12 cellular contexts compared by ENCODE assay signal in the genomic region with DNA sequence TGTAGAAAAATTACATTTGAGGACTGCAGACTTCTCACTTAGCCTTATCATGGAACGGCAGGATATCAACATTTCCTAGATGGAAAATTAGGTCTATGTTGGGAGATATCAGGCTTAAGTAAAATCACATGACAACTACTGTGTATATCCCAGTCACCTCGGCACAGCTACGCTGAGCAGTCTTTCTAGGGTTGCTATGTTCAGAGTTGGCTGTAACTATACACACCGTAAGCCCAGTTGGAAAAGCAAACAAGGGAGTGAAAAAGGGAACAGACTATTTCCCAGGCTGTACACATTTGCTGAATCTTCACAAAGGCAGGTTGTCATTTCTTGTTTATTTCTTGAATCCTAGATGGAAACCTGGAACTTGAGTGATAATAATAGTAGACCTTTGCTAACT.
DNase-seq lines count a peak whose midpoint lies in the region; ATAC-seq, FAIRE-seq and TF ChIP-seq lines count a peak whose summit lies in the region.
"Had no signal": no experiment of that assay in that cellular context is flagged by ENCODE, and none has a peak within 500 bp of the region (broad histone marks: within the 10 kb centered on the region; RNA-seq: fewer than 3 reads in every experiment).

No MANE protein-coding gene starts in this region.

- H3K9me1 ChIP-seq in keratinocyte (ENCODE audit: control insufficient read depth, extremely low read depth, insufficient read depth, low read length): no peaks in the 10 kb centered on the region

- H3K9ac ChIP-seq in KMS-11: peak overlapping the region; percentile 10; the same call in 1 of the 2 replicates
- no peak overlapping the region for H3K9ac ChIP-seq in keratinocyte (ENCODE audit: control insufficient read depth, extremely low read depth, insufficient read depth, low read length)

- no peak for TF ChIP-seq CTCF in KMS-11 (conservative IDR thresholded peaks at IDR 0.05; ENCODE audit: low read depth, low read length)
- TF ChIP-seq CTCF in keratinocyte (optimal IDR thresholded peaks at IDR 0.05 in 1 of 3, IDR thresholded peaks at IDR 0.05 in 1 of 3, conservative IDR thresholded peaks at IDR 0.05 in 1 of 3; ENCODE audit: extremely low read depth in 1 of 3, insufficient read depth in 2 of 3, low read length in 3 of 3): no peak

- H3K4me3 ChIP-seq in KMS-11 (IDR thresholded peaks at IDR 0.05; ENCODE audit: insufficient read depth, low read depth, low read length) (no peak overlapping the region), keratinocyte (ENCODE audit: control insufficient read depth in 2 of 3, extremely low read depth in 1 of 3, insufficient read depth in 2 of 3, low read depth in 1 of 3, low read length in 3 of 3) (no peak overlapping the region)

- H3K4me3 Mint-ChIP-seq in T-helper 17 cell: no peak overlapping the region
- no peak overlapping the region for H3K4me3 Mint-ChIP-seq in stimulated activated naive B cell treated with anti-CD40 and anti-IgM and Interleukin-4, amounts not matched to agents 10 μg/mL and 1 μg/mL and 100 μg/mL, for 72 hours

- H3K4me1 Mint-ChIP-seq in T-helper 17 cell: no peaks in the 10 kb centered on the region
- H3K4me1 Mint-ChIP-seq in stimulated activated naive B cell treated with anti-CD40 and anti-IgM and Interleukin-4, amounts not matched to agents 10 μg/mL and 1 μg/mL and 100 μg/mL, for 72 hours: no peaks in the 10 kb centered on the region

- DNase-seq in AG08396 (ENCODE audit: low spot score) (peak; percentile 23), astrocyte of the hippocampus (ENCODE audit: low read depth, low spot score) (peak; percentile 39), keratinocyte (ENCODE audit: low read depth, low spot score) (no peak), T-helper 17 cell (no peak), anterior cingulate cortex (lab: John Stamatoyannopoulos, UW) (no peak)
- no peak for DNase-seq in stimulated activated naive B cell treated with anti-CD40 and anti-IgM and Interleukin-4, amounts not matched to agents 10 μg/mL and 1 μg/mL and 100 μg/mL, for 72 hours
- DNase-seq: activated T-cell treated with anti-CD3 and anti-CD28 coated beads, Interleukin-2, amount 50 U/mL, for 1 hour; hippocampal formation; KG1 had no signal

- peak overlapping the region; percentile 60; the same call in 1 of the 2 replicates for H3K27ac ChIP-seq in KMS-11
- peak overlapping the region; percentile 80 for H3K27ac ChIP-seq in keratinocyte (ENCODE audit: control insufficient read depth, insufficient read depth, low read length)
- H3K27ac ChIP-seq: C4-2B had no signal

- H2AFZ ChIP-seq in KMS-11 (ENCODE audit: low read depth) (no peak overlapping the region; the same call in 1 of the 2 replicates), keratinocyte (ENCODE audit: control insufficient read depth, low read length) (no peak overlapping the region)

- ATAC-seq in T-helper 17 cell (no peak), HG03280 (IDR thresholded peaks at IDR 0.05; ENCODE audit: unreplicated experiment) (no peak)
- no peak for ATAC-seq in stimulated activated naive B cell treated with anti-CD40 and anti-IgM and Interleukin-4, amounts not matched to agents 10 μg/mL and 1 μg/mL and 100 μg/mL, for 72 hours (replicated peaks)

- FAIRE-seq in keratinocyte (lab: Jason Lieb, UNC): no peak

- H3K4me2 ChIP-seq in KMS-11 (peak overlapping the region; percentile 71; the same call in 1 of the 2 replicates), keratinocyte (ENCODE audit: control insufficient read depth, extremely low read depth, insufficient read depth, low read depth, low read length) (peak overlapping the region; percentile 73)

- no peaks in the 10 kb centered on the region for H3K36me3 ChIP-seq in KMS-11 (ENCODE audit: insufficient read depth)
- no peaks in the 10 kb centered on the region for H3K36me3 ChIP-seq in keratinocyte (ENCODE audit: control insufficient read depth in 2 of 2, extremely low read depth in 1 of 2, insufficient read depth in 2 of 2, low read length in 2 of 2)

- H3K27me3 ChIP-seq in KMS-11 (ENCODE audit: insufficient read depth, low read depth) (no peaks in the 10 kb centered on the region), keratinocyte (ENCODE audit: control insufficient read depth, extremely low read depth, insufficient read depth, low read length) (no peaks in the 10 kb centered on the region)

- H3K9me3 Mint-ChIP-seq in stimulated activated naive B cell treated with anti-CD40 and anti-IgM and Interleukin-4, amounts not matched to agents 10 μg/mL and 1 μg/mL and 100 μg/mL, for 72 hours: peaks cover 0 to 3% of the 10 kb centered on the region in 2 donors

- H3K9me3 ChIP-seq in keratinocyte (ENCODE audit: control insufficient read depth, low read depth, low read length) (no peaks in the 10 kb centered on the region), T-helper 17 cell (ENCODE audit: control insufficient read depth, low read length, poor library complexity, severe bottlenecking) (no peaks in the 10 kb centered on the region)

- dilution Hi-C loops in keratinocyte (cut with MboI; ENCODE audit: extremely low pct_ligation_motif_present, low sequenced_read_pairs): no loop called here

- no peak overlapping the region for H3K27ac Mint-ChIP-seq in T-helper 17 cell
- H3K27ac Mint-ChIP-seq in stimulated activated naive B cell treated with anti-CD40 and anti-IgM and Interleukin-4, amounts not matched to agents 10 μg/mL and 1 μg/mL and 100 μg/mL, for 72 hours: no peak overlapping the region

- no peaks in the 10 kb centered on the region for H3K36me3 Mint-ChIP-seq in T-helper 17 cell (ENCODE audit: low read depth)
- no peaks in the 10 kb centered on the region for H3K36me3 Mint-ChIP-seq in stimulated activated naive B cell treated with anti-CD40 and anti-IgM and Interleukin-4, amounts not matched to agents 10 μg/mL and 1 μg/mL and 100 μg/mL, for 72 hours

- H4K20me1 ChIP-seq in KMS-11 (ENCODE audit: insufficient read depth): no peaks in the 10 kb centered on the region
- no peaks in the 10 kb centered on the region for H4K20me1 ChIP-seq in keratinocyte (ENCODE audit: control insufficient read depth, extremely low read depth, insufficient read depth, low read length)

- H3K4me1 ChIP-seq in KMS-11 (ENCODE audit: low read depth, poor library complexity, severe bottlenecking): peaks cover 44% of the 10 kb centered on the region
- peaks cover 73% of the 10 kb centered on the region for H3K4me1 ChIP-seq in keratinocyte (ENCODE audit: control insufficient read depth, extremely low read depth, insufficient read depth, low read length)

- H3K79me2 ChIP-seq in KMS-11 (ENCODE audit: insufficient read depth, low read depth): no peaks in the 10 kb centered on the region
- H3K79me2 ChIP-seq in keratinocyte (ENCODE audit: control insufficient read depth, insufficient read depth, low read length): no peaks in the 10 kb centered on the region

- peaks cover 55% of the 10 kb centered on the region for H3K27me3 Mint-ChIP-seq in T-helper 17 cell
- H3K27me3 Mint-ChIP-seq in stimulated activated naive B cell treated with anti-CD40 and anti-IgM and Interleukin-4, amounts not matched to agents 10 μg/mL and 1 μg/mL and 100 μg/mL, for 72 hours: peaks cover 0 to 6% of the 10 kb centered on the region in 2 donors

Comparison
In these comparisons a context has a peak if more than half of its experiments do, and no peak if none do; other contexts are left out.
1. DNase-seq: peak in AG08396 (single experiment) and astrocyte of the hippocampus (single experiment); none in keratinocyte (single experiment), T-helper 17 cell (0 of 3), stimulated activated naive B cell treated with anti-CD40 and anti-IgM and Interleukin-4, amounts not matched to agents 10 μg/mL and 1 μg/mL and 100 μg/mL, for 72 hours (single experiment) and anterior cingulate cortex (0 of 58).